Comparison of ENCODE assay signal across 25 cellular contexts in genomic region chr21:37223804-37224345, GRCh38. TPM values are rescaled to one million over a fixed set of nuclear protein-coding genes. Genes with fewer than 3 reads are reported as not detected.
DNase-seq lines count a peak whose midpoint lies in the region; ATAC-seq and TF ChIP-seq lines count a peak whose summit lies in the region.
"Had no signal": no experiment of that assay in that cellular context is flagged by ENCODE, and none has a peak within 500 bp of the region (broad histone marks: within the 10 kb centered on the region; RNA-seq: fewer than 3 reads in every experiment).

No MANE protein-coding gene starts in this region.

- H3K27me3 ChIP-seq in CD8-positive, alpha-beta memory T cell (ENCODE audit: insufficient read depth, low read length, poor library complexity, severe bottlenecking), result no peaks in the 10 kb centered on the region
- no peaks in the 10 kb centered on the region for H3K27me3 ChIP-seq in suprapubic skin
- H3K27me3 ChIP-seq: BE2C, foreskin keratinocyte, pancreas, Peyer's patch, vagina had no signal

- no peak overlapping the region for H3K4me3 ChIP-seq in CD8-positive, alpha-beta memory T cell (ENCODE audit: low read length)
- H3K4me3 ChIP-seq in suprapubic skin, result no peak overlapping the region
- H3K4me3 ChIP-seq: lung, pancreas, Peyer's patch, vagina had no signal

- no peaks in the 10 kb centered on the region for H3K9me3 ChIP-seq in CD8-positive, alpha-beta memory T cell (ENCODE audit: low read length)
- H3K9me3 ChIP-seq in suprapubic skin, result no peaks in the 10 kb centered on the region
- H3K9me3 ChIP-seq: BE2C, pancreas, Peyer's patch, vagina had no signal

- peak; percentile 51 for DNase-seq in activated CD8-positive, alpha-beta memory T cell treated with anti-CD3 and anti-CD28 coated beads for 24 hours
- no peak for DNase-seq in activated CD8-positive, alpha-beta memory T cell treated with anti-CD3 and anti-CD28 coated beads, Interleukin-2, amount 50 U/mL, for 48 hours
- DNase-seq in CD8-positive, alpha-beta memory T cell, result no peak
- DNase-seq in islet precursor cell (peak; percentile 20), RPMI8226 (no peak), suprapubic skin (ENCODE audit: low spot score in 2 of 2) (no peak)
- DNase-seq: activated CD4-positive, alpha-beta memory T cell treated with anti-CD3 and anti-CD28 coated beads, Interleukin-2, amount 10 ng/mL, durations not matched to agents 7 days and 5 days; BE2C; DMS 273 treated with DMSO at 0.1 percent for 48 hours; erythroblast; foreskin keratinocyte; GDM1; hippocampal formation; kidney; NCI-H1694; NCI-H2227 treated with DMSO at 0.1 percent for 48 hours; pancreas; Peyer's patch; stimulated activated CD4-positive, alpha-beta T cell treated with anti-CD3 and anti-CD28 coated beads, Interleukin-15, amount 100 ng/mL, for 24 hours had no signal

- TF ChIP-seq CTCF in suprapubic skin (IDR thresholded peaks at IDR 0.05), result no peak

- peaks cover 0 to 59% (median 9%) of the 10 kb centered on the region in 3 donors for H3K36me3 Mint-ChIP-seq in CD8-positive, alpha-beta memory T cell
- peaks cover 67% of the 10 kb centered on the region for H3K36me3 Mint-ChIP-seq in activated T-helper 17 cell treated with anti-CD3 and anti-CD28 coated beads, Interleukin-2, amount 50 U/mL, for 72 hours (ENCODE audit: low read depth)

- peaks cover 50 to 70% (median 69%) of the 10 kb centered on the region in 3 donors for H3K4me1 Mint-ChIP-seq in CD8-positive, alpha-beta memory T cell
- H3K4me1 Mint-ChIP-seq in activated T-helper 17 cell treated with anti-CD3 and anti-CD28 coated beads, Interleukin-2, amount 50 U/mL, for 72 hours, result peaks cover 22% of the 10 kb centered on the region

- peaks cover 42% of the 10 kb centered on the region for H3K4me1 ChIP-seq in CD8-positive, alpha-beta memory T cell (ENCODE audit: insufficient read depth, low read length)
- peaks cover 7% of the 10 kb centered on the region for H3K4me1 ChIP-seq in suprapubic skin
- H3K4me1 ChIP-seq: BE2C, foreskin keratinocyte had no signal

- TF ChIP-seq EP300 in suprapubic skin (IDR thresholded peaks at IDR 0.05), result no peak

- H3K27ac ChIP-seq in CD8-positive, alpha-beta memory T cell (ENCODE audit: low read depth, low read length), result no peak overlapping the region
- H3K27ac ChIP-seq in suprapubic skin, result no peak overlapping the region
- H3K27ac ChIP-seq: foreskin keratinocyte, HL-60, pancreas, vagina had no signal

- H3K27ac Mint-ChIP-seq in CD8-positive, alpha-beta memory T cell, result peak overlapping the region in 7 of 8 donors; percentile 48 to 98 (median 92)
- H3K27ac Mint-ChIP-seq in activated T-helper 17 cell treated with anti-CD3 and anti-CD28 coated beads, Interleukin-2, amount 50 U/mL, for 72 hours, result peak overlapping the region; percentile 23

- 91% methylated on average over 2 of the region's 2 CpGs for WGBS in suprapubic skin

- CTCF ChIA-PET in CD8-positive, alpha-beta memory T cell (lab: Charles Lee), result no interaction called here

- POLR2A ChIA-PET in CD8-positive, alpha-beta memory T cell (lab: Charles Lee), result no interaction called here

- no peak for ATAC-seq in activated T-helper 17 cell treated with anti-CD3 and anti-CD28 coated beads, Interleukin-2, amount 50 U/mL, for 72 hours (replicated peaks)
- no peak for ATAC-seq in HG03280 (IDR thresholded peaks at IDR 0.05; ENCODE audit: unreplicated experiment)
- ATAC-seq: foreskin keratinocyte, pancreas, sciatic nerve had no signal

- H3K4me3 Mint-ChIP-seq in CD8-positive, alpha-beta memory T cell, result peak overlapping the region in 5 of 7 donors; percentile 6 to 36 (median 15)
- H3K4me3 Mint-ChIP-seq in activated T-helper 17 cell treated with anti-CD3 and anti-CD28 coated beads, Interleukin-2, amount 50 U/mL, for 72 hours, result peak overlapping the region; percentile 83
- H3K4me3 Mint-ChIP-seq: activated CD4-positive, alpha-beta memory T cell treated with anti-CD3 and anti-CD28 coated beads, Interleukin-2, amount 10 ng/mL, durations not matched to agents 7 days and 5 days had no signal

- no peak for TF ChIP-seq POLR2A in suprapubic skin (IDR thresholded peaks at IDR 0.05)

- H3K9me3 Mint-ChIP-seq in CD8-positive, alpha-beta memory T cell, result no peaks in the 10 kb centered on the region
- H3K9me3 Mint-ChIP-seq in activated T-helper 17 cell treated with anti-CD3 and anti-CD28 coated beads, Interleukin-2, amount 50 U/mL, for 72 hours, result no peaks in the 10 kb centered on the region

- no peaks in the 10 kb centered on the region for H3K36me3 ChIP-seq in CD8-positive, alpha-beta memory T cell (ENCODE audit: insufficient read depth, low read length)
- peaks cover 55% of the 10 kb centered on the region for H3K36me3 ChIP-seq in suprapubic skin

- no peaks in the 10 kb centered on the region for H3K27me3 Mint-ChIP-seq in CD8-positive, alpha-beta memory T cell
- no peaks in the 10 kb centered on the region for H3K27me3 Mint-ChIP-seq in activated T-helper 17 cell treated with anti-CD3 and anti-CD28 coated beads, Interleukin-2, amount 50 U/mL, for 72 hours
- H3K27me3 Mint-ChIP-seq: activated CD4-positive, alpha-beta memory T cell treated with anti-CD3 and anti-CD28 coated beads, Interleukin-2, amount 10 ng/mL, durations not matched to agents 7 days and 5 days had no signal

RNA-seq across cellular contexts. Expression of gene VPS26C, which starts 43.3 kb away (rescaled TPM):
- 10 to 100 TPM; 59.1 to 62.7 TPM for total RNA-seq in CD8-positive, alpha-beta memory T cell
- 82.0 TPM for polyA plus RNA-seq in CD8-positive, alpha-beta memory T cell
- 10 to 100 TPM; 72.1 to 78.5 TPM for total RNA-seq in activated T-helper 17 cell treated with anti-CD3 and anti-CD28 coated beads, Interleukin-2, amount 50 U/mL, for 72 hours
- 10 to 100 TPM; 47.7 to 60.8 (median 55.4) TPM for total RNA-seq in suprapubic skin

Comparison
In these comparisons a context has a peak if more than half of its experiments do, and no peak if none do; other contexts are left out.
1. DNase-seq: peak in activated CD8-positive, alpha-beta memory T cell treated with anti-CD3 and anti-CD28 coated beads for 24 hours (single experiment) and islet precursor cell (single experiment); none in activated CD8-positive, alpha-beta memory T cell treated with anti-CD3 and anti-CD28 coated beads, Interleukin-2, amount 50 U/mL, for 48 hours (single experiment), CD8-positive, alpha-beta memory T cell (0 of 5), RPMI8226 (single experiment) and suprapubic skin (0 of 2).